Comparison of ENCODE assay signal across 19 cellular contexts in the genomic region with DNA sequence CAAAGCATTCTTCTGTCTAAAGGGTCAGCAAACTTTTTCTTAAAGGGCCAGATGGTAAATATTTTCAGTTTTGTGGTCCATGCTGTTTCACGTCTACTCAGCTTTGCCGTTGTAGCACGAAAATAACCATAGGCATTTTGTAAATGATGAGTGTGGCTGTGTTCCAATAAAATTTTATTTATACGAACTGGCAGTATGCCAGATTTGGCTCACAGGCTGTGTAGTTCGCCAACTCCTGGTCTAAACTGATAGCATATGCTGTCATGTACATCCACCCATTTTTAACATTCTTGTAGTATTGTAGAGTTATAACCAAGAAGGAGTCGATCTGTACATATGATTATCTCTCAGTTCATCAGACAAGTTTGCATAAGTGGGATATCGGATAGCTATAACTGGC. TPM values are rescaled to one million over a fixed set of nuclear protein-coding genes. Genes with fewer than 3 reads are reported as not detected.
DNase-seq lines count a peak whose midpoint lies in the region; ATAC-seq and TF ChIP-seq lines count a peak whose summit lies in the region.
"Had no signal": no experiment of that assay in that cellular context is flagged by ENCODE, and none has a peak within 500 bp of the region (broad histone marks: within the 10 kb centered on the region; RNA-seq: fewer than 3 reads in every experiment).

No MANE protein-coding gene starts in this region.

- CTCF ChIA-PET in Calu3 (lab: Charles Lee): no interaction called here

- H3K4me3 ChIP-seq in LNCaP clone FGC (ENCODE audit: low read depth, low read length) (no peak overlapping the region), fibroblast of pulmonary artery (replicated peaks; ENCODE audit: low read depth, low read length) (no peak overlapping the region)
- H3K4me3 ChIP-seq: MG63, PC-9 had no signal

- no peaks in the 10 kb centered on the region for H3K9me3 Mint-ChIP-seq in activated T-cell treated with anti-CD3 and anti-CD28 coated beads, Interleukin-2, amount 50 U/mL, for 72 hours
- H3K9me3 Mint-ChIP-seq in activated naive CD8-positive, alpha-beta T cell treated with anti-CD3 and anti-CD28 coated beads, Interleukin-2, amount 50 U/mL, for 24 hours: no peaks in the 10 kb centered on the region
- no peaks in the 10 kb centered on the region for H3K9me3 Mint-ChIP-seq in Calu3 (ENCODE audit: low read depth, unreplicated experiment)
- H3K9me3 Mint-ChIP-seq: CD4-positive, CD25-positive, alpha-beta regulatory T cell had no signal

- H3K4me1 Mint-ChIP-seq in activated T-cell treated with anti-CD3 and anti-CD28 coated beads, Interleukin-2, amount 50 U/mL, for 72 hours (ENCODE audit: low read depth): peaks cover 13% of the 10 kb centered on the region
- H3K4me1 Mint-ChIP-seq in activated naive CD8-positive, alpha-beta T cell treated with anti-CD3 and anti-CD28 coated beads, Interleukin-2, amount 50 U/mL, for 24 hours: peaks cover 3% of the 10 kb centered on the region
- H3K4me1 Mint-ChIP-seq in Calu3 (ENCODE audit: low read depth, unreplicated experiment): no peaks in the 10 kb centered on the region

- H3K27ac Mint-ChIP-seq in activated T-cell treated with anti-CD3 and anti-CD28 coated beads, Interleukin-2, amount 50 U/mL, for 72 hours: peak overlapping the region; percentile 75
- H3K27ac Mint-ChIP-seq in activated naive CD8-positive, alpha-beta T cell treated with anti-CD3 and anti-CD28 coated beads, Interleukin-2, amount 50 U/mL, for 24 hours: peak overlapping the region; percentile 42
- no peak overlapping the region for H3K27ac Mint-ChIP-seq in Calu3 (ENCODE audit: unreplicated experiment)
- H3K27ac Mint-ChIP-seq: CD4-positive, CD25-positive, alpha-beta regulatory T cell had no signal

- H3K27me3 Mint-ChIP-seq in activated T-cell treated with anti-CD3 and anti-CD28 coated beads, Interleukin-2, amount 50 U/mL, for 72 hours (ENCODE audit: low read depth): peaks cover 22% of the 10 kb centered on the region
- no peaks in the 10 kb centered on the region for H3K27me3 Mint-ChIP-seq in activated naive CD8-positive, alpha-beta T cell treated with anti-CD3 and anti-CD28 coated beads, Interleukin-2, amount 50 U/mL, for 24 hours
- no peaks in the 10 kb centered on the region for H3K27me3 Mint-ChIP-seq in Calu3 (ENCODE audit: unreplicated experiment)
- H3K27me3 Mint-ChIP-seq: CD4-positive, CD25-positive, alpha-beta regulatory T cell had no signal

- ATAC-seq in activated T-cell treated with anti-CD3 and anti-CD28 coated beads, Interleukin-2, amount 50 U/mL, for 72 hours (replicated peaks in 1 of 2): no peak
- no peak for ATAC-seq in activated naive CD8-positive, alpha-beta T cell treated with anti-CD3 and anti-CD28 coated beads, Interleukin-2, amount 50 U/mL, for 24 hours

- DNase-seq in activated T-cell treated with anti-CD3 and anti-CD28 coated beads, Interleukin-2, amount 50 U/mL, for 72 hours: no peak
- DNase-seq in activated T-cell treated with anti-CD3 and anti-CD28 coated beads, Interleukin-2, amount 50 U/mL, for 48 hours: no peak
- DNase-seq in LNCaP clone FGC (ENCODE audit: low read depth) (peak; percentile 22), fibroblast of pulmonary artery (ENCODE audit: low read depth) (peak; percentile 13), NCI-H69 (lab: John Stamatoyannopoulos, UW) (no peak), SK-N-DZ (ENCODE audit: low spot score) (no peak), Calu3 (no peak)
- no peak for DNase-seq in activated naive CD8-positive, alpha-beta T cell treated with anti-CD3 and anti-CD28 coated beads, Interleukin-2, amount 50 U/mL, for 24 hours
- DNase-seq: ACHN; CD4-positive, CD25-positive, alpha-beta regulatory T cell; DMS79 treated with DMSO at 0.1 percent for 48 hours; KG1; MG63; NCI-H1092 treated with DMSO at 0.1 percent for 48 hours; NCI-H1930; NCI-H2227 treated with DMSO at 0.1 percent for 48 hours; NCI-H526; PC-9 had no signal

- H3K36me3 Mint-ChIP-seq in activated T-cell treated with anti-CD3 and anti-CD28 coated beads, Interleukin-2, amount 50 U/mL, for 72 hours (ENCODE audit: insufficient read depth in 2 of 2): peaks cover 11 to 43% of the 10 kb centered on the region in 2 donors
- H3K36me3 Mint-ChIP-seq in activated naive CD8-positive, alpha-beta T cell treated with anti-CD3 and anti-CD28 coated beads, Interleukin-2, amount 50 U/mL, for 24 hours (ENCODE audit: low read depth): peaks cover 71% of the 10 kb centered on the region
- peaks cover 83% of the 10 kb centered on the region for H3K36me3 Mint-ChIP-seq in Calu3 (ENCODE audit: insufficient read depth, unreplicated experiment)

- H3K4me3 Mint-ChIP-seq in activated T-cell treated with anti-CD3 and anti-CD28 coated beads, Interleukin-2, amount 50 U/mL, for 72 hours: no peak overlapping the region
- H3K4me3 Mint-ChIP-seq in activated naive CD8-positive, alpha-beta T cell treated with anti-CD3 and anti-CD28 coated beads, Interleukin-2, amount 50 U/mL, for 24 hours: no peak overlapping the region
- H3K4me3 Mint-ChIP-seq in Calu3 (ENCODE audit: low read depth, unreplicated experiment): no peak overlapping the region
- H3K4me3 Mint-ChIP-seq: CD4-positive, CD25-positive, alpha-beta regulatory T cell had no signal

- BruUV-seq in Calu3 (replicated peaks; lab: Mats Ljungman, UMichigan): no TSS peak

- intact Hi-C loops in Calu3 (cut with micrococcal nuclease; ENCODE audit: unreplicated experiment): no loop called here

- TF ChIP-seq CTCF in LNCaP clone FGC (IDR thresholded peaks at IDR 0.05; ENCODE audit: control insufficient read depth, extremely low read depth, insufficient read depth): no peak
- no peak for TF ChIP-seq CTCF in fibroblast of pulmonary artery (IDR thresholded peaks at IDR 0.05; ENCODE audit: low read length, missing control alignments)
- TF ChIP-seq CTCF in Calu3 (IDR thresholded peaks at IDR 0.05; ENCODE audit: unreplicated experiment): no peak

RNA-seq across cellular contexts. Expression of gene GCNA, which starts 12.6 kb away (rescaled TPM):
- total RNA-seq in activated T-cell treated with anti-CD3 and anti-CD28 coated beads, Interleukin-2, amount 50 U/mL, for 72 hours: 1 to 10 TPM; 6.9 to 8.4 TPM
- polyA plus RNA-seq in SK-N-DZ (2014; cell fraction: cytosol; rRNA removed): 0.45 and 1.2 TPM in 2 replicates
- polyA plus RNA-seq in SK-N-DZ (2014; cell fraction: nucleus; rRNA removed): 8.2 and 9.3 TPM in 2 replicates
- 8.1 and 10.2 TPM in 2 replicates for total RNA-seq in Calu3 (2022)

RNA-seq across cellular contexts. Expression of gene OGT, which starts 32.7 kb away (rescaled TPM):
- total RNA-seq in activated T-cell treated with anti-CD3 and anti-CD28 coated beads, Interleukin-2, amount 50 U/mL, for 72 hours: 100 to 1,000 TPM; 702 to 788 TPM
- polyA plus RNA-seq in SK-N-DZ (2014; cell fraction: cytosol; rRNA removed): 91.5 and 140 TPM in 2 replicates
- 435 and 565 TPM in 2 replicates for polyA plus RNA-seq in SK-N-DZ (2014; cell fraction: nucleus; rRNA removed)
- total RNA-seq in Calu3 (2022): 162 and 191 TPM in 2 replicates

RNA-seq across cellular contexts. Expression of gene CXCR3, which starts 52.7 kb away (rescaled TPM):
- total RNA-seq in activated T-cell treated with anti-CD3 and anti-CD28 coated beads, Interleukin-2, amount 50 U/mL, for 72 hours: 10 to 100 TPM in 1 of 2 donors, 1 to 10 TPM in 1; 8.8 to 14.6 TPM
- polyA plus RNA-seq in SK-N-DZ (2014; cell fraction: cytosol; rRNA removed): not detected in 2 replicates
- polyA plus RNA-seq in SK-N-DZ (2014; cell fraction: nucleus; rRNA removed): not detected in 2 replicates
- total RNA-seq in Calu3 (2022): not detected in 2 replicates
- total RNA-seq: H1, PC-9 had no signal
- polyA plus RNA-seq: H1 had no signal

Comparison
In these comparisons a context has a peak if more than half of its experiments do, and no peak if none do; other contexts are left out.
1. DNase-seq: peak in LNCaP clone FGC (single experiment) and fibroblast of pulmonary artery (single experiment); none in activated T-cell treated with anti-CD3 and anti-CD28 coated beads, Interleukin-2, amount 50 U/mL, for 72 hours (0 of 2), activated T-cell treated with anti-CD3 and anti-CD28 coated beads, Interleukin-2, amount 50 U/mL, for 48 hours (0 of 2), activated naive CD8-positive, alpha-beta T cell treated with anti-CD3 and anti-CD28 coated beads, Interleukin-2, amount 50 U/mL, for 24 hours (single experiment), NCI-H69 (single experiment), SK-N-DZ (single experiment) and Calu3 (single experiment).